8 cellular contexts compared by ENCODE assay signal in genomic region chr10:114876602-114877300, GRCh38. TPM values are rescaled to one million over a fixed set of nuclear protein-coding genes. Genes with fewer than 3 reads are reported as not detected.
DNase-seq lines count a peak whose midpoint lies in the region; ATAC-seq, FAIRE-seq and TF ChIP-seq lines count a peak whose summit lies in the region.

No MANE protein-coding gene starts in this region.

- H3K36me3 ChIP-seq in GM12878 (ENCODE audit: control insufficient read depth in 2 of 2, insufficient read depth in 2 of 2, low read length in 1 of 2) (no peaks in the 10 kb centered on the region), iPS DF 6.9 (ENCODE audit: control insufficient read depth, insufficient read depth, low read length) (no peaks in the 10 kb centered on the region)

- RAD21 ChIA-PET in GM12878 (lab: Charles Lee; ENCODE audit: unreplicated experiment) = interaction anchor here (1.0 to 5.4 kb wide), 5 partner anchors 46 to 540 kb away, joined by 3 to 44 read pairs (median 3); no protein-coding TSS in a partner anchor

- peak; percentile 94 for TF ChIP-seq RAD21 in GM12878 (IDR thresholded peaks at IDR 0.05; ENCODE audit: insufficient read depth, low read depth, low read length)

- H3K27me3 ChIP-seq in GM12878 (replicated peaks in 1 of 2; ENCODE audit: control insufficient read depth in 2 of 2, insufficient read depth in 2 of 2, low read length in 1 of 2) (no peaks in the 10 kb centered on the region; a peak in 1 of 4 replicates), iPS DF 6.9 (ENCODE audit: control insufficient read depth, insufficient read depth, low read length) (no peaks in the 10 kb centered on the region)

- TF ChIP-seq POLR2A in GM12878 (IDR thresholded peaks at IDR 0.05; ENCODE audit: low read depth, low read length) = no peak

- H3K9ac ChIP-seq in GM12878 (ENCODE audit: control insufficient read depth, insufficient read depth, low read length) = no peak overlapping the region

- SMC1A ChIA-PET in GM12878 (lab: Charles Lee; ENCODE audit: uncharacterized antibody, unreplicated experiment) = interaction anchor here (1.0 to 4.5 kb wide), 8 partner anchors 10 to 327 kb away, joined by 3 to 35 read pairs (median 3); partner anchors contain the start of gene FHIP2A

- peak; percentile 91 for FAIRE-seq in GM12878 (lab: Jason Lieb, UNC)

- H3K79me2 ChIP-seq in GM12878 (ENCODE audit: control insufficient read depth, insufficient read depth, low read length) = no peaks in the 10 kb centered on the region

- WGBS in GM12878 (ENCODE audit: insufficient coverage, insufficient replicate concordance, low lambda C conversion rate, missing lambda C conversion rate) = 29% methylated on average over 20 of the region's 20 CpGs
- no CpG with 5 or more reads among the region's 20 CpGs for WGBS in iPS DF 6.9 (ENCODE audit: insufficient coverage, insufficient read length)

- no peak for TF ChIP-seq EP300 in GM12878 (IDR thresholded peaks at IDR 0.05; ENCODE audit: borderline replicate concordance in 1 of 2, control insufficient read depth in 1 of 2, low read depth in 2 of 2, low read length in 2 of 2)

- in situ Hi-C loops in GM12878 (cut with MboI) = loop anchor here (10.0 kb wide), 1 partner anchor 538 kb away; no protein-coding TSS in a partner anchor

- H3K27ac ChIP-seq in GM12878 (ENCODE audit: control insufficient read depth, insufficient read depth) (no peak overlapping the region), iPS DF 6.9 (ENCODE audit: low read length) (no peak overlapping the region)

- ATAC-seq in GM21723 (IDR thresholded peaks at IDR 0.05; ENCODE audit: unreplicated experiment) (peak; percentile 89), GM12878 (peak; percentile 93)

- no peaks in the 10 kb centered on the region for H4K20me1 ChIP-seq in GM12878 (ENCODE audit: control insufficient read depth, insufficient read depth)

- H3K4me3 ChIP-seq in GM12878 (no peak overlapping the region), iPS DF 6.9 (ENCODE audit: low read length) (no peak overlapping the region)

- H3K4me1 ChIP-seq in GM12878 (ENCODE audit: control insufficient read depth, insufficient read depth, low read length) = no peaks in the 10 kb centered on the region
- peaks cover 4% of the 10 kb centered on the region; the same call in 1 of the 2 replicates for H3K4me1 ChIP-seq in iPS DF 6.9 (ENCODE audit: control insufficient read depth, insufficient read depth, low read length)

- peak; percentile 84 to 89 (median 85) for TF ChIP-seq CTCF in GM12878 (IDR thresholded peaks at IDR 0.05 in 2 of 3, conservative IDR thresholded peaks at IDR 0.05 in 1 of 3; ENCODE audit: control insufficient read depth in 2 of 3, extremely low read depth in 1 of 3, insufficient read depth in 1 of 3, low read depth in 3 of 3, low read length in 3 of 3)

- POLR2A ChIA-PET in GM12878 (lab: Charles Lee) = no interaction called here

- CTCF ChIA-PET in GM12878 (lab: Yijun Ruan, JAX) = interaction anchor here (0.7 to 6.5 kb wide), 17 partner anchors 8 to 405 kb away, joined by 3 to 55 read pairs (median 4); partner anchors contain the start of gene FHIP2A

- intact Hi-C loops in GM12878 (cut with micrococcal nuclease; ENCODE audit: unreplicated experiment) = loop anchor here (1.0 to 10.0 kb wide), 4 partner anchors 138 to 541 kb away; no protein-coding TSS in a partner anchor

- no peak overlapping the region for H3K4me2 ChIP-seq in GM12878 (ENCODE audit: control insufficient read depth, insufficient read depth)

- BruUV-seq in GM12878 (replicated peaks; lab: Mats Ljungman, UMichigan) = no TSS peak

- H2AFZ ChIP-seq in GM12878 (ENCODE audit: control insufficient read depth, low read depth, low read length) = peak overlapping the region; percentile 19; the same call in 1 of the 2 replicates

- H3K9me3 ChIP-seq in GM12878 (replicated peaks; ENCODE audit: control insufficient read depth, insufficient read depth, low read length) (no peaks in the 10 kb centered on the region), iPS DF 6.9 (ENCODE audit: control insufficient read depth, insufficient read depth, low read length) (no peaks in the 10 kb centered on the region)

- DNase-seq in NCI-H2171 treated with DMSO at 0.1 percent for 48 hours (lab: John Stamatoyannopoulos, UW) (peak; percentile 1), NCI-H2171 (lab: John Stamatoyannopoulos, UW) (no peak), HuH-7 (ENCODE audit: low spot score) (peak; percentile 68), RPMI8226 (peak; percentile 67), GM12878 (ENCODE audit: low read depth, low spot score) (peak; percentile 8), iPS DF 6.9 (ENCODE audit: low read depth, low spot score) (peak; percentile 83)
- DNase-seq in stimulated activated CD4-positive, alpha-beta T cell treated with anti-CD3 and anti-CD28 coated beads, Interleukin-12 subunit alpha, Interleukin-12 subunit beta, amount 100 ng/mL, for 4 hours = peak; percentile 17

TF ChIP-seq in GM12878, 131 proteins besides CTCF, POLR2A, EP300 and RAD21:
- TF ChIP-seq BMI1 (IDR thresholded peaks at IDR 0.05; ENCODE audit: borderline replicate concordance) (no peak), BHLHE40 (IDR thresholded peaks at IDR 0.05; ENCODE audit: borderline replicate concordance in 1 of 2, low read depth in 2 of 2, low read length in 1 of 2) (0 out of 4 replicates have a peak, but pooled peaks of 1 of the 2 experiments have one; percentile 8), SMC3 (IDR thresholded peaks at IDR 0.05; ENCODE audit: borderline replicate concordance, low read length) (peak; percentile 87), YY1 (IDR thresholded peaks at IDR 0.05; ENCODE audit: low read depth, low read length) (peak; percentile 51)
- TF ChIP-seq, protein P1, sequence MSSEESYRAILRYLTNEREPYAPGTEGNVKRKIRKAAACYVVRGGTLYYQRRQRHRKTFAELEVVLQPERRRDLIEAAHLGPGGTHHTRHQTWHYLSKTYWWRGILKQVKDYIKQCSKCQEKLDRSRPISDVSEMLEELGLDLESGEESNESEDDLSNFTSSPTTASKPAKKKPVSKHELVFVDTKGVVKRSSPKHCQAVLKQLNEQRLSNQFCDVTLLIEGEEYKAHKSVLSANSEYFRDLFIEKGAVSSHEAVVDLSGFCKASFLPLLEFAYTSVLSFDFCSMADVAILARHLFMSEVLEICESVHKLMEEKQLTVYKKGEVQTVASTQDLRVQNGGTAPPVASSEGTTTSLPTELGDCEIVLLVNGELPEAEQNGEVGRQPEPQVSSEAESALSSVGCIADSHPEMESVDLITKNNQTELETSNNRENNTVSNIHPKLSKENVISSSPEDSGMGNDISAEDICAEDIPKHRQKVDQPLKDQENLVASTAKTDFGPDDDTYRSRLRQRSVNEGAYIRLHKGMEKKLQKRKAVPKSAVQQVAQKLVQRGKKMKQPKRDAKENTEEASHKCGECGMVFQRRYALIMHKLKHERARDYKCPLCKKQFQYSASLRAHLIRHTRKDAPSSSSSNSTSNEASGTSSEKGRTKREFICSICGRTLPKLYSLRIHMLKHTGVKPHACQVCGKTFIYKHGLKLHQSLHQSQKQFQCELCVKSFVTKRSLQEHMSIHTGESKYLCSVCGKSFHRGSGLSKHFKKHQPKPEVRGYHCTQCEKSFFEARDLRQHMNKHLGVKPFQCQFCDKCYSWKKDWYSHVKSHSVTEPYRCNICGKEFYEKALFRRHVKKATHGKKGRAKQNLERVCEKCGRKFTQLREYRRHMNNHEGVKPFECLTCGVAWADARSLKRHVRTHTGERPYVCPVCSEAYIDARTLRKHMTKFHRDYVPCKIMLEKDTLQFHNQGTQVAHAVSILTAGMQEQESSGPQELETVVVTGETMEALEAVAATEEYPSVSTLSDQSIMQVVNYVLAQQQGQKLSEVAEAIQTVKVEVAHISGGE (CRISPR knock-in tag; IDR thresholded peaks at IDR 0.05) = no peak

RNA-seq across cellular contexts. Expression of gene FHIP2A, which starts 55.2 kb away (rescaled TPM):
- total RNA-seq in GM12878 (2013; cell fraction: nucleolus; rRNA removed) = 31.8 and 35.9 TPM in 2 replicates
- total RNA-seq in GM12878 (2014; rRNA removed) = 10.2 and 14.0 TPM in 2 replicates
- 17.3 and 18.0 TPM in 2 replicates for total RNA-seq in GM12878 (2014; rRNA removed; fragmentation: Illumina TruSeq; extraction: Trizol)
- total RNA-seq in GM12878 (2021) = 26.6 and 30.4 TPM in 2 replicates
- polyA plus RNA-seq in GM12878 (2011; ENCODE audit: low read depth) = 7.3 TPM
- 16.8 and 24.1 TPM in 2 replicates for polyA plus RNA-seq in GM12878 (2011; rRNA removed)
- polyA plus RNA-seq in GM12878 (2011; cell fraction: cytosol; rRNA removed) = 5.7 and 7.1 TPM in 2 replicates
- 20.9 and 22.2 TPM in 2 replicates for polyA plus RNA-seq in GM12878 (2011; cell fraction: nucleus; rRNA removed)
- 12.7 and 14.4 TPM in 2 replicates for polyA plus RNA-seq in GM12878 (2012)
- polyA plus RNA-seq in GM12878 (2014; fragmentation: Illumina TruSeq; extraction: Trizol) = 18.0 and 21.6 TPM in 2 replicates
- polyA plus RNA-seq in GM12878 (2014; fragmentation: Nextera tagmentation; extraction: Ambion mirVana) = 1 to 10 TPM; 6.8 to 9.2 TPM
- 10.7 and 13.0 TPM in 2 replicates for polyA plus RNA-seq in GM12878 (2014; rRNA removed)
- polyA plus RNA-seq in GM12878 (2016; fragmentation: Nextera tagmentation; extraction: Ambion mirVana) = 10 to 100 TPM; 20.7 to 26.5 TPM
- polyA minus RNA-seq in GM12878 (2011; rRNA and poly(A)+ RNA removed) = 16.7 and 26.6 TPM in 2 replicates
- polyA minus RNA-seq in GM12878 (2011; cell fraction: cytosol; rRNA and poly(A)+ RNA removed) = 17.4 and 30.0 TPM in 2 replicates
- 10.8 and 14.2 TPM in 2 replicates for polyA minus RNA-seq in GM12878 (2011; cell fraction: nucleus; rRNA and poly(A)+ RNA removed)
